ENCODE assay signal across 8 cellular contexts in genomic region chr11:121024989-121025388, GRCh38. TPM values are rescaled to one million over a fixed set of nuclear protein-coding genes. Genes with fewer than 3 reads are reported as not detected.
DNase-seq lines count a peak whose midpoint lies in the region; ATAC-seq lines count a peak whose summit lies in the region.

No MANE protein-coding gene starts in this region.

- DNase-seq in Right ventricle myocardium inferior (ENCODE audit: missing footprints) (no peak), cardiac septum (ENCODE audit: low spot score) (no peak), hepatic stellate cell (ENCODE audit: low spot score) (peak; percentile 10), iPS-NIHi7 (ENCODE audit: extremely low spot score) (no peak), cortex of kidney (lab: John Stamatoyannopoulos, UW) (no peak)
- DNase-seq in activated T-helper 1 cell treated with anti-CD3 and anti-CD28 coated beads, Interleukin-12 subunit alpha, Interleukin-12 subunit beta, Interleukin-2, Interleukin-4 antibody, amounts not matched to agents 30 ng/mL and 10 ng/mL and 1 ng/mL, durations not matched to agents 14 hours and 24 hours and 36 hours (ENCODE audit: low spot score): no peak
- no peak for DNase-seq in stimulated activated naive B cell treated with anti-CD40 and anti-IgM and Interleukin-4, amounts not matched to agents 10 μg/mL and 1 μg/mL and 100 μg/mL, for 72 hours
- DNase-seq in activated CD8-positive, alpha-beta memory T cell treated with anti-CD3 and anti-CD28 coated beads for 24 hours: no peak

- no peaks in the 10 kb centered on the region for H3K9me3 Mint-ChIP-seq in activated T-helper 1 cell treated with anti-CD3 and anti-CD28 coated beads, Interleukin-12 subunit alpha, Interleukin-12 subunit beta, Interleukin-2, Interleukin-4 antibody, amounts not matched to agents 30 ng/mL and 10 ng/mL and 1 ng/mL, durations not matched to agents 14 hours and 24 hours and 36 hours
- no peaks in the 10 kb centered on the region for H3K9me3 Mint-ChIP-seq in stimulated activated naive B cell treated with anti-CD40 and anti-IgM and Interleukin-4, amounts not matched to agents 10 μg/mL and 1 μg/mL and 100 μg/mL, for 72 hours

- peak overlapping the region; percentile 86 for H3K27ac Mint-ChIP-seq in activated T-helper 1 cell treated with anti-CD3 and anti-CD28 coated beads, Interleukin-12 subunit alpha, Interleukin-12 subunit beta, Interleukin-2, Interleukin-4 antibody, amounts not matched to agents 30 ng/mL and 10 ng/mL and 1 ng/mL, durations not matched to agents 14 hours and 24 hours and 36 hours
- H3K27ac Mint-ChIP-seq in stimulated activated naive B cell treated with anti-CD40 and anti-IgM and Interleukin-4, amounts not matched to agents 10 μg/mL and 1 μg/mL and 100 μg/mL, for 72 hours: peak overlapping the region; percentile 95

- ATAC-seq in Right ventricle myocardium inferior: peak; percentile 87
- no peak for ATAC-seq in stimulated activated naive B cell treated with anti-CD40 and anti-IgM and Interleukin-4, amounts not matched to agents 10 μg/mL and 1 μg/mL and 100 μg/mL, for 72 hours (replicated peaks)

- H3K36me3 Mint-ChIP-seq in activated T-helper 1 cell treated with anti-CD3 and anti-CD28 coated beads, Interleukin-12 subunit alpha, Interleukin-12 subunit beta, Interleukin-2, Interleukin-4 antibody, amounts not matched to agents 30 ng/mL and 10 ng/mL and 1 ng/mL, durations not matched to agents 14 hours and 24 hours and 36 hours (ENCODE audit: low read depth): peaks cover 4% of the 10 kb centered on the region
- H3K36me3 Mint-ChIP-seq in stimulated activated naive B cell treated with anti-CD40 and anti-IgM and Interleukin-4, amounts not matched to agents 10 μg/mL and 1 μg/mL and 100 μg/mL, for 72 hours: peaks cover 0 to 2% of the 10 kb centered on the region in 2 donors

- H3K4me1 Mint-ChIP-seq in activated T-helper 1 cell treated with anti-CD3 and anti-CD28 coated beads, Interleukin-12 subunit alpha, Interleukin-12 subunit beta, Interleukin-2, Interleukin-4 antibody, amounts not matched to agents 30 ng/mL and 10 ng/mL and 1 ng/mL, durations not matched to agents 14 hours and 24 hours and 36 hours (ENCODE audit: low read depth): peaks cover 28% of the 10 kb centered on the region
- H3K4me1 Mint-ChIP-seq in stimulated activated naive B cell treated with anti-CD40 and anti-IgM and Interleukin-4, amounts not matched to agents 10 μg/mL and 1 μg/mL and 100 μg/mL, for 72 hours: peaks cover 22 to 26% of the 10 kb centered on the region in 2 donors

- intact Hi-C loops in Right ventricle myocardium inferior (cut with DNase I) (no loop called here), cardiac septum (cut with DNase I) (no loop called here)
- intact Hi-C loops in activated T-helper 1 cell treated with anti-CD3 and anti-CD28 coated beads, Interleukin-12 subunit alpha, Interleukin-12 subunit beta, Interleukin-2, Interleukin-4 antibody, amounts not matched to agents 30 ng/mL and 10 ng/mL and 1 ng/mL, durations not matched to agents 14 hours and 24 hours and 36 hours (cut with micrococcal nuclease): loop anchor here (1.0 to 5.0 kb wide), 3 partner anchors 11 to 267 kb away; partner anchors contain the start of gene SC5D

- H3K27me3 Mint-ChIP-seq in activated T-helper 1 cell treated with anti-CD3 and anti-CD28 coated beads, Interleukin-12 subunit alpha, Interleukin-12 subunit beta, Interleukin-2, Interleukin-4 antibody, amounts not matched to agents 30 ng/mL and 10 ng/mL and 1 ng/mL, durations not matched to agents 14 hours and 24 hours and 36 hours (ENCODE audit: insufficient read depth): peaks cover 7% of the 10 kb centered on the region
- peaks cover 11 to 24% of the 10 kb centered on the region in 2 donors for H3K27me3 Mint-ChIP-seq in stimulated activated naive B cell treated with anti-CD40 and anti-IgM and Interleukin-4, amounts not matched to agents 10 μg/mL and 1 μg/mL and 100 μg/mL, for 72 hours

- peak overlapping the region; percentile 89 for H3K4me3 Mint-ChIP-seq in activated T-helper 1 cell treated with anti-CD3 and anti-CD28 coated beads, Interleukin-12 subunit alpha, Interleukin-12 subunit beta, Interleukin-2, Interleukin-4 antibody, amounts not matched to agents 30 ng/mL and 10 ng/mL and 1 ng/mL, durations not matched to agents 14 hours and 24 hours and 36 hours
- peak overlapping the region; percentile 93 to 95 for H3K4me3 Mint-ChIP-seq in stimulated activated naive B cell treated with anti-CD40 and anti-IgM and Interleukin-4, amounts not matched to agents 10 μg/mL and 1 μg/mL and 100 μg/mL, for 72 hours

RNA-seq across cellular contexts. Expression of gene TBCEL, which starts 1.1 kb away (rescaled TPM):
- total RNA-seq in Right ventricle myocardium inferior (25.2 TPM), cardiac septum (32.9 TPM)
- total RNA-seq in activated T-helper 1 cell treated with anti-CD3 and anti-CD28 coated beads, Interleukin-12 subunit alpha, Interleukin-12 subunit beta, Interleukin-2, Interleukin-4 antibody, amounts not matched to agents 30 ng/mL and 10 ng/mL and 1 ng/mL, durations not matched to agents 14 hours and 24 hours and 36 hours: 11.1 and 12.5 TPM in 2 replicates
